In genomic region chr17:8079291-8080207, GRCh38 we compare ENCODE assay signal across 1 cellular context.
TF ChIP-seq lines count a peak whose summit lies in the region.

No MANE protein-coding gene starts in this region.

TF ChIP-seq in IMR-90, 13 proteins besides CTCF, POLR2A, EP300 and RAD21:
- TF ChIP-seq MAZ (IDR thresholded peaks at IDR 0.05; ENCODE audit: borderline replicate concordance, low read depth, low read length) (peak; percentile 65; the same call in 1 of the 2 replicates), MXI1 (IDR thresholded peaks at IDR 0.05; ENCODE audit: borderline replicate concordance, low read depth, low read length) (no peak), SMC3 (IDR thresholded peaks at IDR 0.05; ENCODE audit: low read depth, low read length) (peak; percentile 47)
